30 cellular contexts compared by ENCODE assay signal in genomic region chr18:24168496-24168895, GRCh38.
"Had no signal": no experiment of that assay in that cellular context is flagged by ENCODE, and none has a peak within 500 bp of the region (broad histone marks: within the 10 kb centered on the region; RNA-seq: fewer than 3 reads in every experiment).

No MANE protein-coding gene starts in this region.

- H3K27ac ChIP-seq: adrenal gland, body of pancreas, breast epithelium, SJCRH30, SK-N-MC, WERI-Rb-1 had no signal

- H3K27me3 ChIP-seq: adrenal gland, body of pancreas, breast epithelium, MG63, SJCRH30 had no signal

- H3K4me3 ChIP-seq: adrenal gland, body of pancreas, breast epithelium, MG63, SJCRH30, SK-N-MC had no signal

- H3K9me3 ChIP-seq: adrenal gland, body of pancreas, breast epithelium, MG63, SJCRH30 had no signal

- H3K36me3 ChIP-seq: SJCRH30 had no signal

- DNase-seq: activated CD4-positive, alpha-beta T cell treated with anti-CD3 and anti-CD28 coated beads, Interleukin-2, amount 10 ng/mL, durations not matched to agents 24 days and 14 days; activated CD4-positive, alpha-beta T cell treated with anti-CD3 and anti-CD28 coated beads, Interleukin-2, amount 50 U/mL, for 4 hours; activated CD4-positive, CD25-positive, alpha-beta regulatory T cell; activated CD8-positive, alpha-beta T cell treated with anti-CD3 and anti-CD28 coated beads for 36 hours; activated gamma-delta T cell; activated naive CD4-positive, alpha-beta T cell treated with anti-CD3 and anti-CD28 coated beads for 36 hours; activated T-cell treated with anti-CD3 and anti-CD28 coated beads, Interleukin-2, amount 50 U/mL, for 1 hour; activated T-cell treated with anti-CD3 and anti-CD28 coated beads, Interleukin-2, amount 50 U/mL, for 72 hours; adrenal gland; body of pancreas; Kasumi-1; KG1; MG63; NCI-H1048; NCI-H1105 treated with DMSO at 0.1 percent for 48 hours; NCI-H1436; NCI-H1694; NCI-H1930; NCI-H2081 treated with DMSO at 0.1 percent for 48 hours; NCI-H226; NCI-H446 treated with DMSO at 0.1 percent for 48 hours; NCI-H524 treated with DMSO at 0.1 percent for 48 hours; NK-92 treated with Interleukin-12 subunit alpha and Interleukin-12 subunit beta, amount 100 ng/mL, for 24 hours; OCI-M1; SHP77; SJCRH30; T1000; WERI-Rb-1 had no signal

- H3K4me1 ChIP-seq: adrenal gland, body of pancreas, breast epithelium, SJCRH30 had no signal
